Comparison of ENCODE assay signal across 17 cellular contexts in genomic region chr10:10818082-10818481, GRCh38.
DNase-seq lines count a peak whose midpoint lies in the region; ATAC-seq, FAIRE-seq and TF ChIP-seq lines count a peak whose summit lies in the region.
"Had no signal": no experiment of that assay in that cellular context is flagged by ENCODE, and none has a peak within 500 bp of the region (broad histone marks: within the 10 kb centered on the region; RNA-seq: fewer than 3 reads in every experiment).

No MANE protein-coding gene starts in this region.

- H3K9me3 ChIP-seq in esophagus muscularis mucosa (no peaks in the 10 kb centered on the region), right atrium auricular region (no peaks in the 10 kb centered on the region), skeletal muscle tissue (ENCODE audit: control insufficient read depth in 3 of 3, low read length in 3 of 3) (no peaks in the 10 kb centered on the region)

- WGBS in esophagus muscularis mucosa: 60% methylated on average over 2 of the region's 2 CpGs

- DNase-seq in EH (ENCODE audit: low read depth): peak; percentile 65
- DNase-seq in esophagus muscularis mucosa (ENCODE audit: extremely low spot score): no peak
- DNase-seq in right atrium auricular region (ENCODE audit: low spot score): peak; percentile 83
- no peak for DNase-seq in RCC 7860 (ENCODE audit: low spot score)
- no peak for DNase-seq in NCI-H1436 treated with DMSO at 0.1 percent for 48 hours (lab: John Stamatoyannopoulos, UW)
- DNase-seq: activated CD8-positive, alpha-beta T cell treated with anti-CD3 and anti-CD28 coated beads, Interleukin-2, amount 10 ng/mL, durations not matched to agents 7 days and 5 days; activated T-cell treated with anti-CD3 and anti-CD28 coated beads, Interleukin-2, amount 50 U/mL, for 72 hours; NCI-H1092 treated with DMSO at 0.1 percent for 48 hours; NCI-H774; stimulated activated naive B cell treated with anti-CD40 and anti-IgM and Interleukin-4, amounts not matched to agents 10 μg/mL and 1 μg/mL and 100 μg/mL, for 72 hours; T-helper 2 cell; trophoblast cell had no signal

- TF ChIP-seq EP300 in esophagus muscularis mucosa (IDR thresholded peaks at IDR 0.05): no peak

- intact Hi-C loops in esophagus muscularis mucosa (cut with DNase I): no loop called here

- H3K36me3 ChIP-seq in esophagus muscularis mucosa (no peaks in the 10 kb centered on the region), right atrium auricular region (no peaks in the 10 kb centered on the region), skeletal muscle tissue (ENCODE audit: control insufficient read depth in 3 of 3, insufficient read depth in 3 of 3, low read length in 3 of 3) (no peaks in the 10 kb centered on the region)

- H3K27ac ChIP-seq in esophagus muscularis mucosa (replicated peaks in 1 of 4): peak overlapping the region; percentile 2 to 38 (median 22)
- peak overlapping the region; percentile 14 to 69 for H3K27ac ChIP-seq in right atrium auricular region
- H3K27ac ChIP-seq in skeletal muscle tissue (ENCODE audit: low read depth, low read length): peak overlapping the region; percentile 49

- H3K4me1 ChIP-seq in esophagus muscularis mucosa (peaks cover 14 to 42% (median 29%) of the 10 kb centered on the region in 4 donors), right atrium auricular region (peaks cover 0 to 21% of the 10 kb centered on the region in 2 donors), skeletal muscle tissue (ENCODE audit: control insufficient read depth in 3 of 3, insufficient read depth in 3 of 3, low read length in 3 of 3) (peaks cover 0 to 5% (median 4%) of the 10 kb centered on the region in 3 donors)

- TF ChIP-seq CTCF in esophagus muscularis mucosa (IDR thresholded peaks at IDR 0.05) (no peak), right atrium auricular region (IDR thresholded peaks at IDR 0.05) (no peak)

- H3K27me3 ChIP-seq in esophagus muscularis mucosa (no peaks in the 10 kb centered on the region), right atrium auricular region (no peaks in the 10 kb centered on the region), skeletal muscle tissue (ENCODE audit: control insufficient read depth in 3 of 3, insufficient read depth in 3 of 3, low read length in 3 of 3) (peaks cover 0 to 2% (median 0%) of the 10 kb centered on the region in 3 donors)

- TF ChIP-seq POLR2A in esophagus muscularis mucosa (IDR thresholded peaks at IDR 0.05; ENCODE audit: low read depth): no peak

- H3K9ac ChIP-seq in skeletal muscle tissue (ENCODE audit: low read depth in 1 of 3, low read length in 3 of 3): no peak overlapping the region

- FAIRE-seq in RCC 7860 (lab: Jason Lieb, UNC): no peak
- FAIRE-seq: islet of Langerhans had no signal

- H3K4me3 ChIP-seq in esophagus muscularis mucosa: no peak overlapping the region
- H3K4me3 ChIP-seq in right atrium auricular region: no peak overlapping the region
- no peak overlapping the region for H3K4me3 ChIP-seq in skeletal muscle tissue (ENCODE audit: low read length in 3 of 3)

- ATAC-seq in GM19463 (IDR thresholded peaks at IDR 0.05; ENCODE audit: unreplicated experiment) (no peak), GM18909 (IDR thresholded peaks at IDR 0.05; ENCODE audit: poor library complexity, unreplicated experiment) (no peak)
- ATAC-seq: activated CD8-positive, alpha-beta T cell treated with anti-CD3 and anti-CD28 coated beads, Interleukin-2, amount 10 ng/mL, durations not matched to agents 7 days and 5 days; activated naive CD4-positive, alpha-beta T cell treated with anti-CD3 and anti-CD28 coated beads, Interleukin-2, amount 50 U/mL, for 72 hours; activated T-cell treated with anti-CD3 and anti-CD28 coated beads, Interleukin-2, amount 50 U/mL, for 72 hours; stimulated activated naive B cell treated with anti-CD40 and anti-IgM and Interleukin-4, amounts not matched to agents 10 μg/mL and 1 μg/mL and 100 μg/mL, for 72 hours had no signal

Comparison
In these comparisons a context has a peak if more than half of its experiments do, and no peak if none do; other contexts are left out.
1. DNase-seq: peak in EH (single experiment) and right atrium auricular region (single experiment); none in esophagus muscularis mucosa (single experiment), RCC 7860 (single experiment) and NCI-H1436 treated with DMSO at 0.1 percent for 48 hours (single experiment).
2. Peak in every context shown above with its lines, with median percentiles within 50 percentile points of each other: H3K27ac ChIP-seq.